Comparison of ENCODE assay signal across 9 cellular contexts in genomic region chr11:122717264-122717867, GRCh38.
A peak's percentile ranks its signal among the peaks of the same experiment; 100 is the strongest.
DNase-seq lines count a peak whose midpoint lies in the region; ATAC-seq, FAIRE-seq and TF ChIP-seq lines count a peak whose summit lies in the region.
"Had no signal": no experiment of that assay in that cellular context is flagged by ENCODE, and none has a peak within 500 bp of the region (broad histone marks: within the 10 kb centered on the region; RNA-seq: fewer than 3 reads in every experiment).

No MANE protein-coding gene starts in this region.

- no peak for TF ChIP-seq EP300 in transverse colon (IDR thresholded peaks at IDR 0.05; ENCODE audit: low read depth)

- H3K27me3 ChIP-seq in GM06990 (replicated peaks; ENCODE audit: control insufficient read depth, insufficient read depth, low read length) (no peaks in the 10 kb centered on the region), transverse colon (no peaks in the 10 kb centered on the region)

- peaks cover 0 to 19% (median 6%) of the 10 kb centered on the region in 4 donors for H3K4me1 ChIP-seq in transverse colon

- H3K36me3 ChIP-seq in GM06990 (ENCODE audit: control insufficient read depth, insufficient read depth, low read length) (no peaks in the 10 kb centered on the region), transverse colon (no peaks in the 10 kb centered on the region)

- WGBS in transverse colon (ENCODE audit: low coverage in 1 of 2), 2 donors: 59 to 60% methylated on average over 1 to 9 of the region's 9 CpGs

- DNase-seq in GM06990 (ENCODE audit: extremely low read depth, insufficient read length) (peak; percentile 72), transverse colon (peak; percentile 64), pons (ENCODE audit: low spot score) (no peak), HTR-8/SVneo (ENCODE audit: insufficient read length, low spot score) (no peak), DMS 273 treated with DMSO at 0.1 percent for 48 hours (lab: John Stamatoyannopoulos, UW) (no peak)

- H3K36me3 Mint-ChIP-seq in activated naive CD4-positive, alpha-beta T cell treated with anti-CD3 and anti-CD28 coated beads, Interleukin-2, amount 50 U/mL, for 24 hours: peaks cover 9% of the 10 kb centered on the region

- no peaks in the 10 kb centered on the region for H3K9me3 ChIP-seq in transverse colon

- intact Hi-C loops in transverse colon (cut with DNase I; ENCODE audit: low total_unique reads): loop anchor here (2.0 kb wide), 1 partner anchor 65 kb away; no protein-coding TSS in a partner anchor

- H3K4me3 ChIP-seq in GM06990 (replicated peaks; ENCODE audit: low read depth, low read length) (no peak overlapping the region), transverse colon (no peak overlapping the region)

- no peaks in the 10 kb centered on the region for H3K9me3 Mint-ChIP-seq in activated naive CD4-positive, alpha-beta T cell treated with anti-CD3 and anti-CD28 coated beads, Interleukin-2, amount 50 U/mL, for 24 hours

- FAIRE-seq in HTR-8/SVneo (lab: Jason Lieb, UNC): no peak

- TF ChIP-seq POLR2A in transverse colon (IDR thresholded peaks at IDR 0.05): no peak

- H3K4me1 Mint-ChIP-seq in activated naive CD4-positive, alpha-beta T cell treated with anti-CD3 and anti-CD28 coated beads, Interleukin-2, amount 50 U/mL, for 24 hours: peaks cover 84% of the 10 kb centered on the region

- no peaks in the 10 kb centered on the region for H3K27me3 Mint-ChIP-seq in activated naive CD4-positive, alpha-beta T cell treated with anti-CD3 and anti-CD28 coated beads, Interleukin-2, amount 50 U/mL, for 24 hours

- peak overlapping the region; percentile 22 to 45 (median 36) for H3K27ac ChIP-seq in transverse colon

- no peak overlapping the region for H3K4me3 Mint-ChIP-seq in activated naive CD4-positive, alpha-beta T cell treated with anti-CD3 and anti-CD28 coated beads, Interleukin-2, amount 50 U/mL, for 24 hours
- H3K4me3 Mint-ChIP-seq: neural crest cell had no signal

- ATAC-seq in GM19468 (IDR thresholded peaks at IDR 0.05; ENCODE audit: extremely low read depth, unreplicated experiment): peak; percentile 69
- peak; percentile 84 for ATAC-seq in HG03520 (IDR thresholded peaks at IDR 0.05; ENCODE audit: unreplicated experiment)

- in situ Hi-C loops in transverse colon (cut with MboI; ENCODE audit: low pct_ligation_motif_present in 1 of 4, low pct_unique_long_range_greater_than_20kb in 1 of 4, low sequenced_read_pairs in 3 of 4): no loop called here

- H3K27ac Mint-ChIP-seq in activated naive CD4-positive, alpha-beta T cell treated with anti-CD3 and anti-CD28 coated beads, Interleukin-2, amount 50 U/mL, for 24 hours: peak overlapping the region; percentile 35

- TF ChIP-seq CTCF in GM06990 (IDR thresholded peaks at IDR 0.05; ENCODE audit: insufficient read depth, low read length, poor library complexity, severe bottlenecking) (no peak), transverse colon (IDR thresholded peaks at IDR 0.05) (no peak)

Comparison
In these comparisons a context has a peak if more than half of its experiments do, and no peak if none do; other contexts are left out.
1. DNase-seq: peak in GM06990 (single experiment) and transverse colon (single experiment); none in pons (single experiment), HTR-8/SVneo (single experiment) and DMS 273 treated with DMSO at 0.1 percent for 48 hours (single experiment).